ENCODE assay signal across 8 cellular contexts in genomic region chr9:35748858-35749514, GRCh38. TPM values are rescaled to one million over a fixed set of nuclear protein-coding genes. Genes with fewer than 3 reads are reported as not detected.
DNase-seq lines count a peak whose midpoint lies in the region; ATAC-seq, FAIRE-seq and TF ChIP-seq lines count a peak whose summit lies in the region.

TSS of gene GBA2 (minus strand) at chr9:35749228. CDS start at chr9:35748704, 524 bp downstream.
TSS of gene RGP1 (plus strand) at chr9:35749287. CDS start at chr9:35749756, 469 bp downstream.

- POLR2A ChIA-PET in GM12878 (lab: Charles Lee) = interaction anchor here (0.6 to 6.2 kb wide), 17 partner anchors 8 to 678 kb away, joined by 3 to 70 read pairs (median 4); partner anchors contain the start of genes ARHGEF39, CCDC107, CREB3 and HINT2

- H3K79me2 ChIP-seq in GM12878 (ENCODE audit: control insufficient read depth, insufficient read depth, low read length) = peaks cover 49% of the 10 kb centered on the region

- H3K4me1 ChIP-seq in GM12878 (ENCODE audit: control insufficient read depth, insufficient read depth, low read length) (peaks cover 4% of the 10 kb centered on the region), rectal smooth muscle tissue (ENCODE audit: control insufficient read depth, insufficient read depth, low read length) (peaks cover 22% of the 10 kb centered on the region)

- H3K27ac ChIP-seq in GM12878 (ENCODE audit: control insufficient read depth, insufficient read depth) (peak within 1 kb of the TSS; percentile 75), rectal smooth muscle tissue (ENCODE audit: low read depth, low read length) (peak within 1 kb of the TSS; percentile 80)

- SMC1A ChIA-PET in GM12878 (lab: Charles Lee; ENCODE audit: uncharacterized antibody, unreplicated experiment) = interaction anchor here (0.8 to 4.1 kb wide), 13 partner anchors 10 to 133 kb away, joined by 3 to 39 read pairs (median 5); partner anchors contain the start of genes CCDC107, CREB3, SIT1 and SPAG8

- in situ Hi-C loops in GM12878 (cut with MboI) = no loop called here

- TF ChIP-seq EP300 in GM12878 (IDR thresholded peaks at IDR 0.05; ENCODE audit: borderline replicate concordance in 1 of 2, control insufficient read depth in 1 of 2, low read depth in 2 of 2, low read length in 2 of 2) = no peak

- peak; percentile 59 for DNase-seq in NCI-H1105 treated with DMSO at 0.1 percent for 48 hours (lab: John Stamatoyannopoulos, UW)
- DNase-seq in T-helper 9 cell = peak; percentile 55
- no peak for DNase-seq in GM12878 (ENCODE audit: low read depth, low spot score)
- DNase-seq in hippocampal formation (lab: John Stamatoyannopoulos, UW) = peak; percentile 58 to 81
- no peak for DNase-seq in GM19240 (ENCODE audit: insufficient read length, low spot score)

- WGBS in GM12878 (ENCODE audit: insufficient coverage, insufficient replicate concordance, low lambda C conversion rate, missing lambda C conversion rate) = under 1% methylated on average over 65 of the region's 69 CpGs

- no TSS peak for BruUV-seq in GM12878 (replicated peaks; lab: Mats Ljungman, UMichigan)

- TF ChIP-seq CTCF in GM12878 (IDR thresholded peaks at IDR 0.05 in 2 of 3, conservative IDR thresholded peaks at IDR 0.05 in 1 of 3; ENCODE audit: control insufficient read depth in 2 of 3, extremely low read depth in 1 of 3, insufficient read depth in 1 of 3, low read depth in 3 of 3, low read length in 3 of 3) = no peak

- H2AFZ ChIP-seq in GM12878 (ENCODE audit: control insufficient read depth, low read depth, low read length) = peak within 1 kb of the TSS; percentile 87

- TF ChIP-seq RAD21 in GM12878 (IDR thresholded peaks at IDR 0.05; ENCODE audit: insufficient read depth, low read depth, low read length) = no peak

- TF ChIP-seq POLR2A in GM15510 (IDR thresholded peaks at IDR 0.05; ENCODE audit: borderline replicate concordance, extremely low read depth, insufficient read length) = peak; percentile 75
- peak; percentile 76 for TF ChIP-seq POLR2A in GM12878 (IDR thresholded peaks at IDR 0.05; ENCODE audit: low read depth, low read length)

- intact Hi-C loops in GM12878 (cut with micrococcal nuclease; ENCODE audit: unreplicated experiment) = loop anchor here (1.0 kb wide), 2 partner anchors 13 to 17 kb away; partner anchors contain the start of genes CREB3 and TLN1

- H3K9me3 ChIP-seq in GM12878 (replicated peaks; ENCODE audit: control insufficient read depth, insufficient read depth, low read length) = no peaks in the 10 kb centered on the region

- no peaks in the 10 kb centered on the region for H3K27me3 ChIP-seq in GM12878 (replicated peaks in 1 of 2; ENCODE audit: control insufficient read depth in 2 of 2, insufficient read depth in 2 of 2, low read length in 1 of 2)
- H3K27me3 ChIP-seq in rectal smooth muscle tissue (ENCODE audit: control insufficient read depth, insufficient read depth, low read length) = no peaks in the 10 kb centered on the region

- RAD21 ChIA-PET in GM12878 (lab: Charles Lee; ENCODE audit: unreplicated experiment) = interaction anchor here (0.7 to 5.0 kb wide), 19 partner anchors 8 to 145 kb away, joined by 3 to 74 read pairs (median 4); partner anchors contain the start of genes CREB3, FAM221B, SPAG8 and TLN1

- H3K4me3 ChIP-seq in GM12878 (peak within 1 kb of the TSS; percentile 99), rectal smooth muscle tissue (ENCODE audit: low read length) (peak within 1 kb of the TSS; percentile 84)

- H3K36me3 ChIP-seq in GM12878 (ENCODE audit: control insufficient read depth in 2 of 2, insufficient read depth in 2 of 2, low read length in 1 of 2) = peaks cover 7 to 25% of the 10 kb centered on the region in 2 experiments
- peaks cover 37% of the 10 kb centered on the region for H3K36me3 ChIP-seq in rectal smooth muscle tissue (ENCODE audit: control insufficient read depth, insufficient read depth, low read length)

- no peak for FAIRE-seq in GM12878 (lab: Jason Lieb, UNC)

- H4K20me1 ChIP-seq in GM12878 (ENCODE audit: control insufficient read depth, insufficient read depth) = no peaks in the 10 kb centered on the region; the same call in 1 of the 2 replicates

- peak within 1 kb of the TSS; percentile 91 for H3K4me2 ChIP-seq in GM12878 (ENCODE audit: control insufficient read depth, insufficient read depth)

- H3K9ac ChIP-seq in GM12878 (ENCODE audit: control insufficient read depth, insufficient read depth, low read length) (peak within 1 kb of the TSS; percentile 82), rectal smooth muscle tissue (ENCODE audit: low read length) (peak within 1 kb of the TSS; percentile 90)

- CTCF ChIA-PET in GM12878 (lab: Yijun Ruan, JAX) = interaction anchor here (0.7 to 9.5 kb wide), 19 partner anchors 8 to 145 kb away, joined by 3 to 147 read pairs (median 6); partner anchors contain the start of genes ARHGEF39, CCDC107, CREB3 and HINT2

- ATAC-seq in HG02678 (IDR thresholded peaks at IDR 0.05; ENCODE audit: unreplicated experiment) = peak; percentile 80
- ATAC-seq in GM12878 = peak; percentile 93

TF ChIP-seq in GM12878, 131 proteins besides CTCF, POLR2A, EP300 and RAD21 (continues in another document):
- peak in 1 of 2 experiments; percentile 6; a peak in 1 of 3 replicates for TF ChIP-seq EGR1 (IDR thresholded peaks at IDR 0.05; ENCODE audit: borderline replicate concordance in 1 of 2, low read depth in 2 of 2, low read length in 2 of 2)
- TF ChIP-seq PAX8 (IDR thresholded peaks at IDR 0.05) = no peak
- TF ChIP-seq, protein P1, sequence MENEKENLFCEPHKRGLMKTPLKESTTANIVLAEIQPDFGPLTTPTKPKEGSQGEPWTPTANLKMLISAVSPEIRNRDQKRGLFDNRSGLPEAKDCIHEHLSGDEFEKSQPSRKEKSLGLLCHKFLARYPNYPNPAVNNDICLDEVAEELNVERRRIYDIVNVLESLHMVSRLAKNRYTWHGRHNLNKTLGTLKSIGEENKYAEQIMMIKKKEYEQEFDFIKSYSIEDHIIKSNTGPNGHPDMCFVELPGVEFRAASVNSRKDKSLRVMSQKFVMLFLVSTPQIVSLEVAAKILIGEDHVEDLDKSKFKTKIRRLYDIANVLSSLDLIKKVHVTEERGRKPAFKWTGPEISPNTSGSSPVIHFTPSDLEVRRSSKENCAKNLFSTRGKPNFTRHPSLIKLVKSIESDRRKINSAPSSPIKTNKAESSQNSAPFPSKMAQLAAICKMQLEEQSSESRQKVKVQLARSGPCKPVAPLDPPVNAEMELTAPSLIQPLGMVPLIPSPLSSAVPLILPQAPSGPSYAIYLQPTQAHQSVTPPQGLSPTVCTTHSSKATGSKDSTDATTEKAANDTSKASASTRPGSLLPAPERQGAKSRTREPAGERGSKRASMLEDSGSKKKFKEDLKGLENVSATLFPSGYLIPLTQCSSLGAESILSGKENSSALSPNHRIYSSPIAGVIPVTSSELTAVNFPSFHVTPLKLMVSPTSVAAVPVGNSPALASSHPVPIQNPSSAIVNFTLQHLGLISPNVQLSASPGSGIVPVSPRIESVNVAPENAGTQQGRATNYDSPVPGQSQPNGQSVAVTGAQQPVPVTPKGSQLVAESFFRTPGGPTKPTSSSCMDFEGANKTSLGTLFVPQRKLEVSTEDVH (IDR thresholded peaks at IDR 0.05; ENCODE audit: low read depth, partially characterized antibody) = no peak
- TF ChIP-seq, protein P2, sequence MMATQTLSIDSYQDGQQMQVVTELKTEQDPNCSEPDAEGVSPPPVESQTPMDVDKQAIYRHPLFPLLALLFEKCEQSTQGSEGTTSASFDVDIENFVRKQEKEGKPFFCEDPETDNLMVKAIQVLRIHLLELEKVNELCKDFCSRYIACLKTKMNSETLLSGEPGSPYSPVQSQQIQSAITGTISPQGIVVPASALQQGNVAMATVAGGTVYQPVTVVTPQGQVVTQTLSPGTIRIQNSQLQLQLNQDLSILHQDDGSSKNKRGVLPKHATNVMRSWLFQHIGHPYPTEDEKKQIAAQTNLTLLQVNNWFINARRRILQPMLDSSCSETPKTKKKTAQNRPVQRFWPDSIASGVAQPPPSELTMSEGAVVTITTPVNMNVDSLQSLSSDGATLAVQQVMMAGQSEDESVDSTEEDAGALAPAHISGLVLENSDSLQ (IDR thresholded peaks at IDR 0.05) = no peak
- no peak for TF ChIP-seq YBX1 (IDR thresholded peaks at IDR 0.05)
- no peak for TF ChIP-seq BCL11A (IDR thresholded peaks at IDR 0.05; ENCODE audit: low read depth, low read length)

RNA-seq across cellular contexts. Expression of gene GBA2, which starts in this region (rescaled TPM):
- total RNA-seq in GM12878 (2013; cell fraction: nucleolus; rRNA removed) = 106 and 126 TPM in 2 replicates
- 24.2 and 25.3 TPM in 2 replicates for total RNA-seq in GM12878 (2014; rRNA removed)
- total RNA-seq in GM12878 (2014; rRNA removed; fragmentation: Illumina TruSeq; extraction: Trizol) = 18.6 and 23.4 TPM in 2 replicates
- 35.8 and 40.8 TPM in 2 replicates for total RNA-seq in GM12878 (2021)
- polyA plus RNA-seq in GM12878 (2011; ENCODE audit: low read depth) = 22.2 TPM
- polyA plus RNA-seq in GM12878 (2011; rRNA removed) = 35.1 and 44.0 TPM in 2 replicates
- 41.4 and 54.0 TPM in 2 replicates for polyA plus RNA-seq in GM12878 (2011; cell fraction: cytosol; rRNA removed)
- polyA plus RNA-seq in GM12878 (2011; cell fraction: nucleus; rRNA removed) = 261 and 281 TPM in 2 replicates
- polyA plus RNA-seq in GM12878 (2012) = 29.4 and 33.7 TPM in 2 replicates
- 33.0 and 36.1 TPM in 2 replicates for polyA plus RNA-seq in GM12878 (2014; fragmentation: Illumina TruSeq; extraction: Trizol)
- 10 to 100 TPM; 15.3 TPM for polyA plus RNA-seq in GM12878 (2014; fragmentation: Nextera tagmentation; extraction: Ambion mirVana)
- polyA plus RNA-seq in GM12878 (2014; rRNA removed) = 45.1 and 48.8 TPM in 2 replicates
- polyA plus RNA-seq in GM12878 (2016; fragmentation: Nextera tagmentation; extraction: Ambion mirVana) = 10 to 100 TPM; 27.4 to 30.8 TPM
- polyA minus RNA-seq in GM12878 (2011; rRNA and poly(A)+ RNA removed) = 45.0 and 53.6 TPM in 2 replicates
- 10.7 and 13.1 TPM in 2 replicates for polyA minus RNA-seq in GM12878 (2011; cell fraction: cytosol; rRNA and poly(A)+ RNA removed)
- polyA minus RNA-seq in GM12878 (2011; cell fraction: nucleus; rRNA and poly(A)+ RNA removed) = 48.5 and 85.3 TPM in 2 replicates

RNA-seq across cellular contexts. Expression of gene RGP1, which starts in this region (rescaled TPM):
- total RNA-seq in GM12878 (2013; cell fraction: nucleolus; rRNA removed) = 27.0 and 30.8 TPM in 2 replicates
- total RNA-seq in GM12878 (2014; rRNA removed) (7.6 and 8.3 TPM in 2 replicates), GM12878 (2014; rRNA removed; fragmentation: Illumina TruSeq; extraction: Trizol) (7.1 and 7.3 TPM in 2 replicates), GM12878 (2021) (13.7 and 14.9 TPM in 2 replicates)
- polyA plus RNA-seq in GM12878 (2011; ENCODE audit: low read depth) = 4.9 TPM
- polyA plus RNA-seq in GM12878 (2011; rRNA removed) (11.5 and 13.7 TPM in 2 replicates), GM12878 (2014; fragmentation: Illumina TruSeq; extraction: Trizol) (8.0 and 8.8 TPM in 2 replicates), GM12878 (2014; fragmentation: Nextera tagmentation; extraction: Ambion mirVana) (under 1 TPM; 0.44 to 0.89 TPM), GM12878 (2014; rRNA removed) (8.2 and 8.4 TPM in 2 replicates), GM12878 (2016; fragmentation: Nextera tagmentation; extraction: Ambion mirVana) (1 to 10 TPM; 3.4 to 3.6 TPM)
- 10.3 and 11.3 TPM in 2 replicates for polyA plus RNA-seq in GM12878 (2011; cell fraction: cytosol; rRNA removed)
- 27.3 and 28.4 TPM in 2 replicates for polyA plus RNA-seq in GM12878 (2011; cell fraction: nucleus; rRNA removed)
- polyA plus RNA-seq in GM12878 (2012) = 7.4 and 7.7 TPM in 2 replicates
- polyA minus RNA-seq in GM12878 (2011; rRNA and poly(A)+ RNA removed) = 16.1 and 21.4 TPM in 2 replicates
- 5.6 and 6.5 TPM in 2 replicates for polyA minus RNA-seq in GM12878 (2011; cell fraction: cytosol; rRNA and poly(A)+ RNA removed)
- polyA minus RNA-seq in GM12878 (2011; cell fraction: nucleus; rRNA and poly(A)+ RNA removed) = 14.9 and 22.0 TPM in 2 replicates

Comparison
In these comparisons a context has a peak if more than half of its experiments do, and no peak if none do; other contexts are left out.
1. DNase-seq: peak in NCI-H1105 treated with DMSO at 0.1 percent for 48 hours (single experiment), T-helper 9 cell (single experiment) and hippocampal formation (2 of 2); none in GM12878 (single experiment) and GM19240 (single experiment).